8 cellular contexts compared by ENCODE assay signal in genomic region chr5:142109356-142110045, GRCh38. TPM values are rescaled to one million over a fixed set of nuclear protein-coding genes. Genes with fewer than 3 reads are reported as not detected.
DNase-seq lines count a peak whose midpoint lies in the region; ATAC-seq and TF ChIP-seq lines count a peak whose summit lies in the region.

No MANE protein-coding gene starts in this region.

- peak overlapping the region; percentile 99 for H3K56ac ChIP-seq in mesendoderm (ENCODE audit: low read length)

- H3K9me3 ChIP-seq in GM23248 (ENCODE audit: low read depth) (no peaks in the 10 kb centered on the region), SK-N-MC (ENCODE audit: low read depth, low read length) (no peaks in the 10 kb centered on the region), ectodermal cell (ENCODE audit: control insufficient read depth, low read length) (no peaks in the 10 kb centered on the region), upper lobe of left lung (no peaks in the 10 kb centered on the region)

- peak overlapping the region; percentile 29 for H2AFZ ChIP-seq in GM23248

- in situ Hi-C loops in GM23248 (cut with MboI), result no loop called here

- no peak overlapping the region for H4K8ac ChIP-seq in mesendoderm (ENCODE audit: low read depth, low read length)

- peaks cover 13% of the 10 kb centered on the region for H3K79me1 ChIP-seq in mesendoderm (ENCODE audit: low read length)

- TF ChIP-seq POLR2A in upper lobe of left lung (IDR thresholded peaks at IDR 0.05), result no peak

- peak overlapping the region; percentile 16 for H3K4ac ChIP-seq in mesendoderm (ENCODE audit: low read depth, low read length)

- peaks cover 15% of the 10 kb centered on the region; the same call in 1 of the 2 replicates for H4K20me1 ChIP-seq in GM23248 (ENCODE audit: insufficient read depth)

- H3K18ac ChIP-seq in mesendoderm (ENCODE audit: low read length), result peak overlapping the region; percentile 72

- H2BK5ac ChIP-seq in mesendoderm (ENCODE audit: low read length), result no peak overlapping the region

- H3K23ac ChIP-seq in mesendoderm (ENCODE audit: low read length), result no peak overlapping the region

- H3K4me2 ChIP-seq in GM23248 (ENCODE audit: unreplicated experiment) (peak overlapping the region; percentile 99), mesendoderm (ENCODE audit: low read length) (peak overlapping the region; percentile 53)

- H3K9me2 ChIP-seq in GM23248 (ENCODE audit: insufficient read depth), result no peaks in the 10 kb centered on the region

- peaks cover 45% of the 10 kb centered on the region for H3F3A ChIP-seq in GM23248 (ENCODE audit: insufficient read depth)

- H3K36me3 ChIP-seq in GM23248 (ENCODE audit: low read depth), result no peaks in the 10 kb centered on the region
- no peaks in the 10 kb centered on the region for H3K36me3 ChIP-seq in SK-N-MC (ENCODE audit: insufficient read depth, low read length)
- H3K36me3 ChIP-seq in ectodermal cell (ENCODE audit: control insufficient read depth, insufficient read depth, low read length), result no peaks in the 10 kb centered on the region
- H3K36me3 ChIP-seq in mesendoderm (ENCODE audit: control insufficient read depth, insufficient read depth, low read length), result no peaks in the 10 kb centered on the region
- no peaks in the 10 kb centered on the region for H3K36me3 ChIP-seq in upper lobe of left lung

- peaks cover 55% of the 10 kb centered on the region for H3K79me2 ChIP-seq in GM23248 (ENCODE audit: insufficient read depth)
- peaks cover 16% of the 10 kb centered on the region for H3K79me2 ChIP-seq in mesendoderm (ENCODE audit: control insufficient read depth, insufficient read depth, low read length)

- peak overlapping the region; percentile 96 for H3K9ac ChIP-seq in GM23248
- peak overlapping the region; percentile 68 for H3K9ac ChIP-seq in SK-N-MC (ENCODE audit: insufficient read length)
- H3K9ac ChIP-seq in mesendoderm (ENCODE audit: low read length), result peak overlapping the region; percentile 93

- no peak for TF ChIP-seq CTCF in upper lobe of left lung (IDR thresholded peaks at IDR 0.05)

- no peak overlapping the region for H2BK120ac ChIP-seq in mesendoderm (ENCODE audit: low read depth, low read length)

- peak overlapping the region; percentile 94 for H3K4me3 ChIP-seq in GM23248
- peak overlapping the region; percentile 80 for H3K4me3 ChIP-seq in SK-N-MC
- peak overlapping the region; percentile 81 for H3K4me3 ChIP-seq in ectodermal cell (ENCODE audit: insufficient read depth, low read depth, low read length)
- H3K4me3 ChIP-seq in mesendoderm (ENCODE audit: low read length), result peak overlapping the region; percentile 79
- peak overlapping the region; percentile 64 to 89 (median 74) for H3K4me3 ChIP-seq in upper lobe of left lung

- peaks cover 18% of the 10 kb centered on the region for H3K4me1 ChIP-seq in GM23248 (ENCODE audit: insufficient read depth)
- H3K4me1 ChIP-seq in ectodermal cell (ENCODE audit: control insufficient read depth, insufficient read depth, low read length), result no peaks in the 10 kb centered on the region
- H3K4me1 ChIP-seq in mesendoderm (ENCODE audit: control insufficient read depth, low read depth, low read length), result peaks cover 6% of the 10 kb centered on the region
- H3K4me1 ChIP-seq in upper lobe of left lung, result peaks cover 22 to 31% (median 26%) of the 10 kb centered on the region in 4 donors

- H2BK15ac ChIP-seq in mesendoderm (replicated peaks; ENCODE audit: low read depth), result no peak overlapping the region

- ATAC-seq in upper lobe of left lung (ENCODE audit: low FRiP score in 2 of 2), result peak in 1 of 2 donors; percentile 5

- peak overlapping the region; percentile 91 for H3K27ac ChIP-seq in GM23248
- H3K27ac ChIP-seq in SK-N-MC, result peak overlapping the region; percentile 28; the same call in 1 of the 2 replicates
- H3K27ac ChIP-seq in ectodermal cell (ENCODE audit: insufficient read depth, low read depth, low read length, poor library complexity, severe bottlenecking), result peak overlapping the region; percentile 60
- H3K27ac ChIP-seq in mesendoderm (ENCODE audit: low read depth, low read length), result peak overlapping the region; percentile 83
- peak overlapping the region; percentile 97 to 100 (median 99) for H3K27ac ChIP-seq in upper lobe of left lung

- H2AK5ac ChIP-seq in mesendoderm (ENCODE audit: low read length), result no peak overlapping the region

- 1% methylated on average over 18 of the region's 18 CpGs for WGBS in GM23248 (ENCODE audit: low coverage in 1 of 2, low lambda C conversion rate in 2 of 2, missing lambda C conversion rate in 2 of 2), 2 experiments
- WGBS in ectodermal cell, 2 experiments, result 2 to 3% methylated on average over 17 to 18 of the region's 18 CpGs
- no CpG with 5 or more reads among the region's 18 CpGs for WGBS in mesendoderm (ENCODE audit: extremely low coverage, insufficient coverage, low lambda C conversion rate)
- WGBS in upper lobe of left lung, 2 donors, result 0 to 2% methylated on average over 18 of the region's 18 CpGs

- TF ChIP-seq EP300 in upper lobe of left lung (IDR thresholded peaks at IDR 0.05), result no peak

- no peaks in the 10 kb centered on the region for H3K27me3 ChIP-seq in GM23248 (replicated peaks; ENCODE audit: insufficient read depth)
- peaks cover 17% of the 10 kb centered on the region for H3K27me3 ChIP-seq in ectodermal cell (ENCODE audit: control insufficient read depth, insufficient read depth, low read length, poor library complexity, severe bottlenecking)
- no peaks in the 10 kb centered on the region for H3K27me3 ChIP-seq in mesendoderm (ENCODE audit: insufficient read depth, low read length, poor library complexity)
- no peaks in the 10 kb centered on the region for H3K27me3 ChIP-seq in upper lobe of left lung

- no peak overlapping the region for H4K5ac ChIP-seq in mesendoderm (ENCODE audit: low read length)

- DNase-seq in C1 segment of cervical spinal cord (lab: John Stamatoyannopoulos, UW) (peak in 9 of 14 donors; percentile 21 to 62 (median 36)), GM23248 (peak; percentile 62), SK-N-MC (ENCODE audit: low read depth, low spot score) (no peak), mesendoderm (peak; percentile 42), upper lobe of left lung (peak in 1 of 2 donors; percentile 25), NCI-H1105 (lab: John Stamatoyannopoulos, UW) (no peak)
- no peak for DNase-seq in activated effector memory CD4-positive, alpha-beta T cell treated with anti-CD3 and anti-CD28 coated beads, Interleukin-2, amount 50 U/mL, for 16 hours

RNA-seq across cellular contexts. Expression of gene NDFIP1, which starts 0.9 kb away (rescaled TPM):
- total RNA-seq in GM23248 (2014; rRNA removed; shearing (Covaris generic)), result 55.2 and 57.5 TPM in 2 replicates
- polyA plus RNA-seq in GM23248 (2016; fragmentation: Nextera tagmentation; extraction: Ambion mirVana), result 75.3 and 76.4 TPM in 2 replicates
- 36.8 TPM for polyA plus RNA-seq in ectodermal cell (2013, experiment 1 of 4)
- 37.1 TPM for polyA plus RNA-seq in ectodermal cell (2013, experiment 2 of 4)
- polyA plus RNA-seq in ectodermal cell (2013, experiment 3 of 4), result 29.7 TPM
- 32.2 TPM for polyA plus RNA-seq in ectodermal cell (2013, experiment 4 of 4)
- 20.2 TPM for polyA plus RNA-seq in mesendoderm (2013, experiment 1 of 2)
- polyA plus RNA-seq in mesendoderm (2013, experiment 2 of 2), result 19.9 TPM
- 100 to 1,000 TPM in 3 of 6 donors, 10 to 100 TPM in 3; 66.9 to 212 (median 108) TPM for total RNA-seq in upper lobe of left lung

Comparison
In these comparisons a context has a peak if more than half of its experiments do, and no peak if none do; other contexts are left out.
1. DNase-seq: peak in C1 segment of cervical spinal cord (9 of 14), GM23248 (single experiment) and mesendoderm (single experiment); none in SK-N-MC (single experiment), activated effector memory CD4-positive, alpha-beta T cell treated with anti-CD3 and anti-CD28 coated beads, Interleukin-2, amount 50 U/mL, for 16 hours (single experiment) and NCI-H1105 (single experiment).
2. H3K27ac ChIP-seq: peak in every context shown above with its lines; median percentile 99 in upper lobe of left lung; 91 in GM23248; 83 in mesendoderm; 60 in ectodermal cell; 28 in SK-N-MC.
3. Peak in every context shown above with its lines, with median percentiles within 50 percentile points of each other: H3K4me3 ChIP-seq and H3K9ac ChIP-seq.